Comparison of ENCODE assay signal across 2 cellular contexts in the genomic region with DNA sequence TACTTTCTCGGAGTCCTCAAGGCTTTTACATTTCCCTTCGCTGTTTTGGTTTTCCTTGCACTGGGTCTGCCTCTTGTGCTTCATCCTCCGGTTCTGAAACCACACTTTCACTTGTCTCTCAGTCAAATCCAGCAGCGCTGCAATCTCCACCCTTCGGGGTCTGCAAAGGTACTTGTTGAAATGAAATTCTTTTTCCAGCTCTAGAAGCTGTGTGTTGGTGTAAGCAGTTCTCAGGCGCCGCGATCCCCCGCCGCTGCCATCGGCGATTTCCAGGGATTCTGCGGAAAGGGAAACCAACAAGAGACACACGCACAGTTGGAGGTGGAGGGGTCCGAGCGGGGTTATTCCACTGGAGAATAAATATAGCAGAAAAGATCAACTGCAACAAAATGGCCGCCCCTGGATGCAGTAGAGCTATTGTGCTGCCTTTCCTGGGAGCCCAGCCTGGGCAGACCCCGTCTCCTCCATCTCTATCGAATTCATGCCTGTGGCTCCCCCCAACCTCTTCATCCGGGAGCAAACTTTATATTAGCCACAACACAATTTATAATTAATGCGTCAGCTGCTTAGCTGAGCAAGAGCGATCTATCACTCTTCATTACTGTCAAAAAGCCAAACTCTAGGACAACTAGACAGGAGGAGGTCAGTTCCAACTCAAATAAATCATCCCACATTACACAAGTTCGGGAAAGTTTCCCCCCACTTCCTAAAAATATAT.
TF ChIP-seq lines count a peak whose summit lies in the region.

No MANE protein-coding gene starts in this region.

TF ChIP-seq in SK-N-SH, 30 proteins besides CTCF, POLR2A, EP300 and RAD21:
- TF ChIP-seq YY1 (IDR thresholded peaks at IDR 0.05; ENCODE audit: low read depth): peak; percentile 48; the same call in 1 of the 2 replicates
- TF ChIP-seq MXI1 (IDR thresholded peaks at IDR 0.05; ENCODE audit: low read depth, low read length): no peak

TF ChIP-seq in SK-N-SH treated with all-trans-retinoic acid at 6 μM for 48 hours, 23 proteins besides CTCF, POLR2A, EP300 and RAD21:
- TF ChIP-seq, protein P1, sequence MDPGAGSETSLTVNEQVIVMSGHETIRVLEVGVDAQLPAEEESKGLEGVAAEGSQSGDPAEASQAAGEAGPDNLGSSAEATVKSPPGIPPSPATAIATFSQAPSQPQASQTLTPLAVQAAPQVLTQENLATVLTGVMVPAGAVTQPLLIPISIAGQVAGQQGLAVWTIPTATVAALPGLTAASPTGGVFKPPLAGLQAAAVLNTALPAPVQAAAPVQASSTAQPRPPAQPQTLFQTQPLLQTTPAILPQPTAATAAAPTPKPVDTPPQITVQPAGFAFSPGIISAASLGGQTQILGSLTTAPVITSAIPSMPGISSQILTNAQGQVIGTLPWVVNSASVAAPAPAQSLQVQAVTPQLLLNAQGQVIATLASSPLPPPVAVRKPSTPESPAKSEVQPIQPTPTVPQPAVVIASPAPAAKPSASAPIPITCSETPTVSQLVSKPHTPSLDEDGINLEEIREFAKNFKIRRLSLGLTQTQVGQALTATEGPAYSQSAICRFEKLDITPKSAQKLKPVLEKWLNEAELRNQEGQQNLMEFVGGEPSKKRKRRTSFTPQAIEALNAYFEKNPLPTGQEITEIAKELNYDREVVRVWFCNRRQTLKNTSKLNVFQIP (CRISPR knock-in tag; IDR thresholded peaks at IDR 0.05; ENCODE audit: borderline replicate concordance, low read depth): no peak
- TF ChIP-seq ZNF565 (CRISPR knock-in tag; conservative IDR thresholded peaks at IDR 0.05; ENCODE audit: low read depth) (no peak), ISL1 (CRISPR knock-in tag; IDR thresholded peaks at IDR 0.05) (no peak), BACH2 (CRISPR knock-in tag; IDR thresholded peaks at IDR 0.05; ENCODE audit: borderline replicate concordance) (no peak), ESRRG (CRISPR knock-in tag; IDR thresholded peaks at IDR 0.05) (no peak), PPARA (CRISPR knock-in tag; IDR thresholded peaks at IDR 0.05; ENCODE audit: borderline replicate concordance) (no peak), TOX (CRISPR knock-in tag; IDR thresholded peaks at IDR 0.05; ENCODE audit: borderline replicate concordance) (no peak), ZC3H10 (CRISPR knock-in tag; IDR thresholded peaks at IDR 0.05) (no peak), GLIS3 (CRISPR knock-in tag; IDR thresholded peaks at IDR 0.05) (no peak), ZFP3 (CRISPR knock-in tag; IDR thresholded peaks at IDR 0.05) (no peak), CSDC2 (CRISPR knock-in tag; IDR thresholded peaks at IDR 0.05) (no peak)
- TF ChIP-seq, protein P2, sequence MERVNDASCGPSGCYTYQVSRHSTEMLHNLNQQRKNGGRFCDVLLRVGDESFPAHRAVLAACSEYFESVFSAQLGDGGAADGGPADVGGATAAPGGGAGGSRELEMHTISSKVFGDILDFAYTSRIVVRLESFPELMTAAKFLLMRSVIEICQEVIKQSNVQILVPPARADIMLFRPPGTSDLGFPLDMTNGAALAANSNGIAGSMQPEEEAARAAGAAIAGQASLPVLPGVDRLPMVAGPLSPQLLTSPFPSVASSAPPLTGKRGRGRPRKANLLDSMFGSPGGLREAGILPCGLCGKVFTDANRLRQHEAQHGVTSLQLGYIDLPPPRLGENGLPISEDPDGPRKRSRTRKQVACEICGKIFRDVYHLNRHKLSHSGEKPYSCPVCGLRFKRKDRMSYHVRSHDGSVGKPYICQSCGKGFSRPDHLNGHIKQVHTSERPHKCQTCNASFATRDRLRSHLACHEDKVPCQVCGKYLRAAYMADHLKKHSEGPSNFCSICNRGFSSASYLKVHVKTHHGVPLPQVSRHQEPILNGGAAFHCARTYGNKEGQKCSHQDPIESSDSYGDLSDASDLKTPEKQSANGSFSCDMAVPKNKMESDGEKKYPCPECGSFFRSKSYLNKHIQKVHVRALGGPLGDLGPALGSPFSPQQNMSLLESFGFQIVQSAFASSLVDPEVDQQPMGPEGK (CRISPR knock-in tag; IDR thresholded peaks at IDR 0.05; ENCODE audit: borderline replicate concordance): no peak
- TF ChIP-seq, protein P3, sequence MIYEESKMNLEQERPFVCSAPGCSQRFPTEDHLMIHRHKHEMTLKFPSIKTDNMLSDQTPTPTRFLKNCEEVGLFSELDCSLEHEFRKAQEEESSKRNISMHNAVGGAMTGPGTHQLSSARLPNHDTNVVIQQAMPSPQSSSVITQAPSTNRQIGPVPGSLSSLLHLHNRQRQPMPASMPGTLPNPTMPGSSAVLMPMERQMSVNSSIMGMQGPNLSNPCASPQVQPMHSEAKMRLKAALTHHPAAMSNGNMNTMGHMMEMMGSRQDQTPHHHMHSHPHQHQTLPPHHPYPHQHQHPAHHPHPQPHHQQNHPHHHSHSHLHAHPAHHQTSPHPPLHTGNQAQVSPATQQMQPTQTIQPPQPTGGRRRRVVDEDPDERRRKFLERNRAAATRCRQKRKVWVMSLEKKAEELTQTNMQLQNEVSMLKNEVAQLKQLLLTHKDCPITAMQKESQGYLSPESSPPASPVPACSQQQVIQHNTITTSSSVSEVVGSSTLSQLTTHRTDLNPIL (CRISPR knock-in tag; IDR thresholded peaks at IDR 0.05; ENCODE audit: low read depth): no peak
TF ChIP-seq in SK-N-SH treated with all-trans-retinoic acid at 6 μM for 48 hours: peak in this region for 0.
